In genomic region chr2:84515788-84516187, GRCh38 we compare ENCODE assay signal across 7 cellular contexts. TPM values are rescaled to one million over a fixed set of nuclear protein-coding genes. Genes with fewer than 3 reads are reported as not detected.
DNase-seq lines count a peak whose midpoint lies in the region; ATAC-seq, FAIRE-seq and TF ChIP-seq lines count a peak whose summit lies in the region.

No MANE protein-coding gene starts in this region.

- no peak for ATAC-seq in left lobe of liver

- no peak for TF ChIP-seq POLR2A in spleen (IDR thresholded peaks at IDR 0.05)

- H3K4me2 ChIP-seq in keratinocyte (ENCODE audit: control insufficient read depth, extremely low read depth, insufficient read depth, low read depth, low read length) = peak overlapping the region; percentile 96

- H3K4me3 Mint-ChIP-seq in HFFc6 = peak overlapping the region; percentile 89

- peaks cover 5% of the 10 kb centered on the region for H3K36me3 Mint-ChIP-seq in HFFc6 (ENCODE audit: low read depth)

- no peaks in the 10 kb centered on the region for H3K79me2 ChIP-seq in keratinocyte (ENCODE audit: control insufficient read depth, insufficient read depth, low read length)

- H3K36me3 ChIP-seq in adipocyte (ENCODE audit: control insufficient read depth, insufficient read depth, low read length, severe bottlenecking) (no peaks in the 10 kb centered on the region), keratinocyte (ENCODE audit: control insufficient read depth in 2 of 2, extremely low read depth in 1 of 2, insufficient read depth in 2 of 2, low read length in 2 of 2) (no peaks in the 10 kb centered on the region), spleen (no peaks in the 10 kb centered on the region)

- intact Hi-C loops in spleen (cut with DNase I; ENCODE audit: low total_unique reads) = no loop called here

- no peaks in the 10 kb centered on the region for H3K27me3 ChIP-seq in adipocyte (replicated peaks; ENCODE audit: control insufficient read depth, insufficient read depth, low read length)
- no peaks in the 10 kb centered on the region for H3K27me3 ChIP-seq in keratinocyte (ENCODE audit: control insufficient read depth, extremely low read depth, insufficient read depth, low read length)
- peaks cover 0 to 7% (median 0%) of the 10 kb centered on the region in 7 donors for H3K27me3 ChIP-seq in spleen (replicated peaks in 1 of 7)

- no peaks in the 10 kb centered on the region for H4K20me1 ChIP-seq in keratinocyte (ENCODE audit: control insufficient read depth, extremely low read depth, insufficient read depth, low read length)

- no peaks in the 10 kb centered on the region for H3K4me1 ChIP-seq in adipocyte (ENCODE audit: control insufficient read depth, insufficient read depth, low read length)
- peaks cover 4% of the 10 kb centered on the region for H3K4me1 ChIP-seq in keratinocyte (ENCODE audit: control insufficient read depth, extremely low read depth, insufficient read depth, low read length)
- H3K4me1 ChIP-seq in spleen = peaks cover 0 to 14% (median 7%) of the 10 kb centered on the region in 6 donors

- WGBS in spleen, 5 donors = 72 to 77% (median 74%) methylated on average over 9 of the region's 9 CpGs

- H2AFZ ChIP-seq in keratinocyte (ENCODE audit: control insufficient read depth, low read length) = peak overlapping the region; percentile 86

- no peaks in the 10 kb centered on the region for H3K4me1 Mint-ChIP-seq in HFFc6 (ENCODE audit: low read depth)

- H3K27me3 Mint-ChIP-seq in HFFc6 (ENCODE audit: insufficient read depth) = peaks cover 7% of the 10 kb centered on the region

- peak overlapping the region; percentile 62 for H3K27ac Mint-ChIP-seq in HFFc6

- dilution Hi-C loops in keratinocyte (cut with MboI; ENCODE audit: extremely low pct_ligation_motif_present, low sequenced_read_pairs) = no loop called here

- H3K9ac ChIP-seq in adipocyte (ENCODE audit: low read length) (no peak overlapping the region), keratinocyte (ENCODE audit: control insufficient read depth, extremely low read depth, insufficient read depth, low read length) (peak overlapping the region; percentile 19)

- no peak for FAIRE-seq in keratinocyte (lab: Jason Lieb, UNC)

- TF ChIP-seq CTCF in HFFc6 (IDR thresholded peaks at IDR 0.05) (no peak), keratinocyte (optimal IDR thresholded peaks at IDR 0.05 in 1 of 3, IDR thresholded peaks at IDR 0.05 in 1 of 3, conservative IDR thresholded peaks at IDR 0.05 in 1 of 3; ENCODE audit: extremely low read depth in 1 of 3, insufficient read depth in 2 of 3, low read length in 3 of 3) (no peak), spleen (IDR thresholded peaks at IDR 0.05 in 8 of 11, conservative IDR thresholded peaks at IDR 0.05 in 3 of 11) (no peak)

- no peaks in the 10 kb centered on the region for H3K9me3 ChIP-seq in adipocyte (ENCODE audit: control insufficient read depth, low read length)
- no peaks in the 10 kb centered on the region for H3K9me3 ChIP-seq in keratinocyte (ENCODE audit: control insufficient read depth, low read depth, low read length)
- peaks cover 0 to 14% (median 10%) of the 10 kb centered on the region in 8 donors for H3K9me3 ChIP-seq in spleen

- H3K27ac ChIP-seq in keratinocyte (ENCODE audit: control insufficient read depth, insufficient read depth, low read length) (no peak overlapping the region), spleen (no peak overlapping the region)

- no peaks in the 10 kb centered on the region for H3K9me1 ChIP-seq in keratinocyte (ENCODE audit: control insufficient read depth, extremely low read depth, insufficient read depth, low read length)

- DNase-seq in HFFc6 = no peak
- DNase-seq in adipocyte (ENCODE audit: low read depth) = no peak
- no peak for DNase-seq in keratinocyte (ENCODE audit: low read depth, low spot score)
- DNase-seq in spleen = no peak
- no peak for DNase-seq in T-helper 9 cell
- no peak for DNase-seq in HUDEP-2 (lab: John Stamatoyannopoulos, UW; ENCODE audit: unreplicated experiment in 76 of 76)
- DNase-seq in left lobe of liver (ENCODE audit: low spot score) = no peak

- H3K9me3 Mint-ChIP-seq in HFFc6 = peaks cover 6% of the 10 kb centered on the region; the same call in 1 of the 2 replicates

- H3K4me3 ChIP-seq in adipocyte (ENCODE audit: low read length) (peak overlapping the region; percentile 85), keratinocyte (ENCODE audit: control insufficient read depth in 2 of 3, extremely low read depth in 1 of 3, insufficient read depth in 2 of 3, low read depth in 1 of 3, low read length in 3 of 3) (peak overlapping the region in 2 of 3 experiments; percentile 29 to 82), spleen (peak overlapping the region in 7 of 8 donors; percentile 1 to 66 (median 36))

RNA-seq across cellular contexts. Expression of gene DNAH6, which starts 0.5 kb away (rescaled TPM):
- under 1 TPM in 5 of 6 experiments, not detected in 1; 0.05 to 0.46 (median 0.05) TPM for total RNA-seq in HFFc6 (2021; fragmentation: NEBNext Ultra II Directional; extraction: Animal tissue kit (Norgen Biotek cat#: 25700))
- 0.02 to 0.08 TPM (median 0.05 TPM) in 3 replicates for polyA plus RNA-seq in keratinocyte
- polyA plus RNA-seq in keratinocyte (2011; ENCODE audit: low read depth) = 0.19 TPM
- 0.01 and 0.06 TPM in 2 replicates for polyA plus RNA-seq in keratinocyte (2011; cell fraction: cytosol; rRNA removed)
- polyA plus RNA-seq in keratinocyte (2011; cell fraction: nucleus; rRNA removed) = 0.12 and 0.18 TPM in 2 replicates
- 0.04 and 0.08 TPM in 2 replicates for polyA plus RNA-seq in keratinocyte (2012; ENCODE audit: low replicate concordance)
- polyA minus RNA-seq in keratinocyte = 0.13 TPM in 2 of 3 replicates, not detected in the other
- polyA minus RNA-seq in keratinocyte (2011; cell fraction: cytosol; rRNA and poly(A)+ RNA removed) = not detected
- 0.53 and 0.93 TPM in 2 replicates for polyA minus RNA-seq in keratinocyte (2011; cell fraction: nucleus; rRNA and poly(A)+ RNA removed)
- 1 to 10 TPM in 1 of 7 donors, under 1 TPM in 6; 0.06 to 1.1 (median 0.46) TPM for total RNA-seq in spleen
- polyA plus RNA-seq in spleen = under 1 TPM in 2 of 3 donors, not detected in 1; 0.02 to 0.12 TPM
- 1.9 TPM for total RNA-seq in left lobe of liver

RNA-seq across cellular contexts. Expression of gene SUCLG1, which starts 56.7 kb away (rescaled TPM):
- 10 to 100 TPM; 72.5 to 84.9 (median 79.2) TPM for total RNA-seq in HFFc6 (2021; fragmentation: NEBNext Ultra II Directional; extraction: Animal tissue kit (Norgen Biotek cat#: 25700))
- polyA plus RNA-seq in keratinocyte (43.5 to 83.6 TPM (median 69.9 TPM) in 3 replicates), spleen (10 to 100 TPM; 42.7 to 55.0 (median 52.3) TPM)
- polyA plus RNA-seq in keratinocyte (2011; ENCODE audit: low read depth) = 85.5 TPM
- polyA plus RNA-seq in keratinocyte (2011; cell fraction: cytosol; rRNA removed) = 50.2 and 61.8 TPM in 2 replicates
- 46.8 and 59.6 TPM in 2 replicates for polyA plus RNA-seq in keratinocyte (2011; cell fraction: nucleus; rRNA removed)
- polyA plus RNA-seq in keratinocyte (2012; ENCODE audit: low replicate concordance) = 66.1 and 74.8 TPM in 2 replicates
- 4.7 to 23.9 TPM (median 22.9 TPM) in 3 replicates for polyA minus RNA-seq in keratinocyte
- 36.4 TPM for polyA minus RNA-seq in keratinocyte (2011; cell fraction: cytosol; rRNA and poly(A)+ RNA removed)
- 19.1 and 28.5 TPM in 2 replicates for polyA minus RNA-seq in keratinocyte (2011; cell fraction: nucleus; rRNA and poly(A)+ RNA removed)
- total RNA-seq in spleen (10 to 100 TPM; 39.2 to 58.3 (median 44.5) TPM), left lobe of liver (82.0 TPM)
